In genomic region chr9:137254624-137255447, GRCh38 we compare ENCODE assay signal across 1 cellular context.
TF ChIP-seq lines count a peak whose summit lies in the region.

TSS of gene NELFB (plus strand) at chr9:137255327.

TF ChIP-seq in K562, 482 proteins besides CTCF, POLR2A, EP300 and RAD21 (continued from another document):
- TF ChIP-seq TCF7L2 (IDR thresholded peaks at IDR 0.05; ENCODE audit: low read depth, low read length) (no peak), SOX6 (IDR thresholded peaks at IDR 0.05) (no peak), TARDBP (IDR thresholded peaks at IDR 0.05) (no peak)
